ENCODE assay signal across 8 cellular contexts in genomic region chr11:76236092-76237026, GRCh38. TPM values are rescaled to one million over a fixed set of nuclear protein-coding genes. Genes with fewer than 3 reads are reported as not detected.
DNase-seq lines count a peak whose midpoint lies in the region; ATAC-seq, FAIRE-seq and TF ChIP-seq lines count a peak whose summit lies in the region.

No MANE protein-coding gene starts in this region.

- no peak for TF ChIP-seq EP300 in K562 (IDR thresholded peaks at IDR 0.05; ENCODE audit: low read length)

- no peaks in the 10 kb centered on the region for H3K9me3 ChIP-seq in SJSA1 (replicated peaks)
- H3K9me3 ChIP-seq in K562 (replicated peaks; ENCODE audit: control insufficient read depth, insufficient read depth, low read depth, low read length), result no peaks in the 10 kb centered on the region
- no peaks in the 10 kb centered on the region for H3K9me3 ChIP-seq in iPS DF 6.9 (ENCODE audit: control insufficient read depth, insufficient read depth, low read length)

- H3K9ac ChIP-seq in K562 (ENCODE audit: insufficient read depth in 1 of 2, low read depth in 2 of 2, low read length in 2 of 2), result peak overlapping the region; percentile 82 to 92

- TF ChIP-seq POLR2A in K562 (conservative IDR thresholded peaks at IDR 0.05), result peak; percentile 57; the same call in 1 of the 2 replicates

- ATAC-seq in K562, result peak; percentile 71
- peak; percentile 44 for ATAC-seq in sciatic nerve

- no peak for TF ChIP-seq RAD21 in K562 (CRISPR knock-in tag; conservative IDR thresholded peaks at IDR 0.05 in 1 of 2, IDR thresholded peaks at IDR 0.05 in 1 of 2)

- H3K4me3 ChIP-seq in SJSA1 (peak overlapping the region; percentile 69), K562 (peak overlapping the region; percentile 77), iPS DF 6.9 (ENCODE audit: low read length) (peak overlapping the region; percentile 97)

- no peak for TF ChIP-seq CTCF in K562 (IDR thresholded peaks at IDR 0.05 in 2 of 3, conservative IDR thresholded peaks at IDR 0.05 in 1 of 3; ENCODE audit: insufficient read depth in 2 of 3, low read depth in 1 of 3, low read length in 3 of 3)

- DNase-seq in AG08396 (ENCODE audit: low spot score) (peak; percentile 56), GM19239 (ENCODE audit: insufficient read length, low spot score) (peak; percentile 48), HuH-7.5 (ENCODE audit: low spot score) (peak; percentile 63), SJSA1 (ENCODE audit: low read depth in 1 of 2, low spot score in 2 of 2) (peak in 1 of 2 experiments; percentile 54), K562 (ENCODE audit: extremely low read depth in 1 of 4, low spot score in 3 of 4) (peak; percentile 61 to 79 (median 73)), iPS DF 6.9 (ENCODE audit: low read depth, low spot score) (no peak), sciatic nerve (ENCODE audit: low spot score) (no peak), GOT3 (lab: John Stamatoyannopoulos, UW) (no peak)

- H3K4me1 ChIP-seq in SJSA1 (replicated peaks) (peaks cover 5% of the 10 kb centered on the region), K562 (replicated peaks in 1 of 2; ENCODE audit: control insufficient read depth in 2 of 2, insufficient read depth in 2 of 2, low read length in 2 of 2) (peaks cover 16 to 36% of the 10 kb centered on the region in 2 experiments), iPS DF 6.9 (ENCODE audit: control insufficient read depth, insufficient read depth, low read length) (no peaks in the 10 kb centered on the region)

- H4K20me1 ChIP-seq in K562 (replicated peaks; ENCODE audit: control insufficient read depth, insufficient read depth, low read length), result no peaks in the 10 kb centered on the region

- POLR2A ChIA-PET in K562 (lab: Yijun Ruan, JAX), result interaction anchor here (0.5 to 2.1 kb wide), 6 partner anchors 11 to 961 kb away, joined by 3 to 11 read pairs (median 4); no protein-coding TSS in a partner anchor

- CTCF ChIA-PET in K562 (lab: Yijun Ruan, JAX; ENCODE audit: low intra/inter-chr PET ratio), result no interaction called here

- H3K27me3 ChIP-seq in SJSA1 (replicated peaks) (no peaks in the 10 kb centered on the region), K562 (ENCODE audit: control insufficient read depth in 2 of 2, insufficient read depth in 2 of 2, low read length in 2 of 2) (no peaks in the 10 kb centered on the region), iPS DF 6.9 (ENCODE audit: control insufficient read depth, insufficient read depth, low read length) (no peaks in the 10 kb centered on the region)

- no TSS peak for BruUV-seq in K562 (replicated peaks; lab: Mats Ljungman, UMichigan)

- intact Hi-C loops in K562 (cut with micrococcal nuclease), result no loop called here
- intact Hi-C loops in sciatic nerve (cut with DNase I), result no loop called here

- H3K36me3 ChIP-seq in SJSA1, result no peaks in the 10 kb centered on the region
- H3K36me3 ChIP-seq in K562 (ENCODE audit: control insufficient read depth, insufficient read depth, low read length), result no peaks in the 10 kb centered on the region
- no peaks in the 10 kb centered on the region for H3K36me3 ChIP-seq in iPS DF 6.9 (ENCODE audit: control insufficient read depth, insufficient read depth, low read length)

- FAIRE-seq in GM19239 (lab: Jason Lieb, UNC) (peak; percentile 70), K562 (lab: Jason Lieb, UNC) (peak; percentile 60)

- H3K4me2 ChIP-seq in K562 (ENCODE audit: insufficient read depth, low read length), result peak overlapping the region; percentile 92

- H3K79me2 ChIP-seq in K562 (ENCODE audit: control insufficient read depth, insufficient read depth, low read length), result no peaks in the 10 kb centered on the region

- H2AFZ ChIP-seq in K562 (ENCODE audit: low read depth, low read length), result peak overlapping the region; percentile 97

- H3K27ac ChIP-seq in SJSA1 (no peak overlapping the region), K562 (ENCODE audit: extremely low read depth, low read depth, low read length) (peak overlapping the region; percentile 56), iPS DF 6.9 (ENCODE audit: low read length) (no peak overlapping the region)

- in situ Hi-C loops in K562 (cut with MboI), result no loop called here

- no peaks in the 10 kb centered on the region for H3K9me1 ChIP-seq in K562 (ENCODE audit: control insufficient read depth, insufficient read depth, low read length)

- 2% methylated on average over 42 of the region's 44 CpGs for WGBS in K562 (ENCODE audit: insufficient coverage, low coverage, missing lambda C conversion rate)
- no CpG with 5 or more reads among the region's 44 CpGs for WGBS in iPS DF 6.9 (ENCODE audit: insufficient coverage, insufficient read length)

TF ChIP-seq in K562, 482 proteins besides CTCF, POLR2A, EP300 and RAD21 (continues in another document):
- TF ChIP-seq TFAP4 (CRISPR knock-in tag; IDR thresholded peaks at IDR 0.05; ENCODE audit: borderline replicate concordance), result peak; percentile 62
- peak; percentile 90; the same call in 1 of the 2 replicates for TF ChIP-seq SMARCA5 (IDR thresholded peaks at IDR 0.05)
- TF ChIP-seq NFIC (IDR thresholded peaks at IDR 0.05), result no peak
- 0 out of 2 replicates have a peak, but pooled peaks have one; percentile 6 for TF ChIP-seq CBFA2T2 (conservative IDR thresholded peaks at IDR 0.05)
- no peak for TF ChIP-seq BMI1 (IDR thresholded peaks at IDR 0.05; ENCODE audit: low read length)
- TF ChIP-seq NONO (IDR thresholded peaks at IDR 0.05; ENCODE audit: low read depth in 2 of 2, low read length in 1 of 2), result no peak; a peak in 1 of 4 replicates
- TF ChIP-seq IRF9 (tag; IDR thresholded peaks at IDR 0.05), result no peak
- no peak for TF ChIP-seq ETV6 (IDR thresholded peaks at IDR 0.05; ENCODE audit: borderline replicate concordance in 1 of 2, low read depth in 2 of 2, low read length in 1 of 2)
- 0 out of 2 replicates have a peak, but pooled peaks have one; percentile 23 for TF ChIP-seq ETV6 (CRISPR knock-in tag; IDR thresholded peaks at IDR 0.05; ENCODE audit: borderline replicate concordance)
- no peak for TF ChIP-seq SMARCB1 (IDR thresholded peaks at IDR 0.05; ENCODE audit: insufficient read length, low read depth)
- no peak for TF ChIP-seq MAX (CRISPR knock-in tag; IDR thresholded peaks at IDR 0.05)
- TF ChIP-seq TSC22D4 (tag; IDR thresholded peaks at IDR 0.05), result no peak
- no peak for TF ChIP-seq MEIS2 (IDR thresholded peaks at IDR 0.05; ENCODE audit: partially characterized antibody)
- TF ChIP-seq NCOA1 (IDR thresholded peaks at IDR 0.05; ENCODE audit: low read depth), result 0 out of 2 replicates have a peak, but pooled peaks have one; percentile 6
- TF ChIP-seq POLR2G (IDR thresholded peaks at IDR 0.05; ENCODE audit: low read depth, low read length), result peak; percentile 82
- TF ChIP-seq TRIM28 (IDR thresholded peaks at IDR 0.05), result peak; percentile 24; the same call in 1 of the 2 replicates
- no peak for TF ChIP-seq ID3 (CRISPR knock-in tag; IDR thresholded peaks at IDR 0.05)
- no peak for TF ChIP-seq ID3 (tag; IDR thresholded peaks at IDR 0.05)
- TF ChIP-seq ELF4 (CRISPR knock-in tag; IDR thresholded peaks at IDR 0.05), result peak; percentile 88
- TF ChIP-seq ERF (CRISPR knock-in tag; IDR thresholded peaks at IDR 0.05), result no peak

RNA-seq across cellular contexts. Expression of gene WNT11, which starts 30.1 kb away (rescaled TPM):
- not detected in 2 replicates for total RNA-seq in SJSA1 (2014; rRNA removed; shearing (Covaris generic))
- total RNA-seq in K562 (2011; cell fraction: chromatin; rRNA removed; ENCODE audit: low replicate concordance), result 0.28 and 0.58 TPM in 2 replicates
- total RNA-seq in K562 (2011; cell fraction: nucleolus; rRNA removed), result 0.33 and 1.1 TPM in 2 replicates
- 0.37 and 0.53 TPM in 2 replicates for total RNA-seq in K562 (2011; cell fraction: nucleoplasm; rRNA removed)
- total RNA-seq in K562 (2014; rRNA removed) (not detected in 2 replicates), K562 (2014; rRNA removed; fragmentation: Illumina TruSeq; extraction: Trizol) (not detected in 2 replicates), K562 (2015; rRNA removed; fragmentation: Illumina TruSeq; extraction: Trizol) (not detected in 2 replicates), K562 (2021) (0.09 TPM in 1 of 2 replicates, not detected in the other), sciatic nerve (11.6 TPM)
- polyA plus RNA-seq in K562 (2011; rRNA removed) (0.20 and 0.51 TPM in 2 replicates), K562 (2014; fragmentation: Illumina TruSeq; extraction: Trizol) (0.12 TPM in 1 of 2 replicates, not detected in the other), K562 (2014; fragmentation: Nextera tagmentation; extraction: Ambion mirVana) (under 1 TPM in 1 of 2 experiments, not detected in 1; 0.03 TPM), K562 (2014; rRNA removed) (0.05 TPM in 1 of 2 replicates, not detected in the other)
- 0.69 and 1.4 TPM in 2 replicates for polyA plus RNA-seq in K562 (2011; cell fraction: cytosol; rRNA removed)
- polyA plus RNA-seq in K562 (2011; cell fraction: nucleus; rRNA removed), result 0.37 and 0.65 TPM in 2 replicates
- 0.22 and 0.37 TPM in 2 replicates for polyA plus RNA-seq in K562 (2012)
- 0.28 TPM in 1 of 2 replicates, not detected in the other for polyA minus RNA-seq in K562 (2011; rRNA and poly(A)+ RNA removed)
- 1.8 TPM in 1 of 2 replicates, not detected in the other for polyA minus RNA-seq in K562 (2011; cell fraction: cytosol; rRNA and poly(A)+ RNA removed)
- polyA minus RNA-seq in K562 (2011; cell fraction: nucleus; rRNA and poly(A)+ RNA removed), result 0.56 TPM in 1 of 2 replicates, not detected in the other

Comparison
In these comparisons a context has a peak if more than half of its experiments do, and no peak if none do; other contexts are left out.
1. DNase-seq: peak in AG08396 (single experiment), GM19239 (single experiment), HuH-7.5 (single experiment) and K562 (4 of 4); none in iPS DF 6.9 (single experiment), sciatic nerve (single experiment) and GOT3 (single experiment).
2. Peak in every context shown above with its lines, with median percentiles within 50 percentile points of each other: H3K4me3 ChIP-seq.